18 cellular contexts compared by ENCODE assay signal in genomic region chr11:113286509-113287497, GRCh38. TPM values are rescaled to one million over a fixed set of nuclear protein-coding genes. Genes with fewer than 3 reads are reported as not detected.
DNase-seq lines count a peak whose midpoint lies in the region; TF ChIP-seq lines count a peak whose summit lies in the region.
"Had no signal": no experiment of that assay in that cellular context is flagged by ENCODE, and none has a peak within 500 bp of the region (broad histone marks: within the 10 kb centered on the region; RNA-seq: fewer than 3 reads in every experiment).

No MANE protein-coding gene starts in this region.

- no peak overlapping the region for H2AFZ ChIP-seq in fibroblast of lung (ENCODE audit: low read length)

- H3K36me3 Mint-ChIP-seq in nephron (ENCODE audit: low read depth), result no peaks in the 10 kb centered on the region
- H3K36me3 Mint-ChIP-seq: activated naive CD8-positive, alpha-beta T cell had no signal

- H3K27ac ChIP-seq in BLaER1 (no peak overlapping the region), fibroblast of lung (ENCODE audit: insufficient read depth, low read length) (no peak overlapping the region), brain microvascular endothelial cell (no peak overlapping the region), tibial nerve (no peak overlapping the region)
- H3K27ac ChIP-seq: C4-2B, esophagus muscularis mucosa, pancreas had no signal

- H3K27me3 ChIP-seq in BLaER1 (no peaks in the 10 kb centered on the region), fibroblast of lung (ENCODE audit: control insufficient read depth, insufficient read depth, low read length) (no peaks in the 10 kb centered on the region), brain microvascular endothelial cell (replicated peaks) (no peaks in the 10 kb centered on the region), tibial nerve (no peaks in the 10 kb centered on the region)
- H3K27me3 ChIP-seq: esophagus muscularis mucosa, pancreas had no signal

- TF ChIP-seq EP300 in tibial nerve (IDR thresholded peaks at IDR 0.05), result no peak

- peak overlapping the region; percentile 17 to 57 (median 34) for H3K27ac Mint-ChIP-seq in nephron
- H3K27ac Mint-ChIP-seq: activated naive CD8-positive, alpha-beta T cell had no signal

- no peaks in the 10 kb centered on the region for H3K9me3 ChIP-seq in BLaER1
- H3K9me3 ChIP-seq in fibroblast of lung (ENCODE audit: control insufficient read depth, insufficient read depth, low read depth, low read length), result no peaks in the 10 kb centered on the region
- H3K9me3 ChIP-seq in tibial nerve, result no peaks in the 10 kb centered on the region
- H3K9me3 ChIP-seq: esophagus muscularis mucosa, pancreas had no signal

- H3K4me1 ChIP-seq in BLaER1 (peaks cover 16% of the 10 kb centered on the region), fibroblast of lung (ENCODE audit: control insufficient read depth, extremely low read depth, insufficient read depth, low read length) (no peaks in the 10 kb centered on the region), tibial nerve (peaks cover 0 to 5% (median 0%) of the 10 kb centered on the region in 4 donors)
- H3K4me1 ChIP-seq: pancreas had no signal

- no peak overlapping the region for H3K4me3 Mint-ChIP-seq in nephron
- H3K4me3 Mint-ChIP-seq: activated naive CD8-positive, alpha-beta T cell; activated T-cell treated with anti-CD3 and anti-CD28 coated beads, Interleukin-2, amount 50 U/mL, for 4 hours had no signal

- H3K36me3 ChIP-seq in BLaER1 (no peaks in the 10 kb centered on the region), fibroblast of lung (ENCODE audit: control insufficient read depth, insufficient read depth, low read length) (no peaks in the 10 kb centered on the region), brain microvascular endothelial cell (replicated peaks) (no peaks in the 10 kb centered on the region), tibial nerve (no peaks in the 10 kb centered on the region)
- H3K36me3 ChIP-seq: esophagus muscularis mucosa, pancreas had no signal

- no peaks in the 10 kb centered on the region for H3K79me2 ChIP-seq in fibroblast of lung (ENCODE audit: control insufficient read depth, insufficient read depth, low read length)

- DNase-seq in H4 (ENCODE audit: low spot score) (peak; percentile 37), fibroblast of lung (ENCODE audit: low read depth in 2 of 2) (peak; percentile 26 to 36), brain microvascular endothelial cell (no peak), tibial nerve (ENCODE audit: low spot score in 2 of 2) (no peak), Kasumi-1 (lab: John Stamatoyannopoulos, UW) (no peak)
- DNase-seq: activated CD4-positive, alpha-beta T cell treated with anti-CD3 and anti-CD28 coated beads, Interleukin-2, amount 50 U/mL, for 4 hours; activated T-cell treated with anti-CD3 and anti-CD28 coated beads, Interleukin-2, amount 50 U/mL, for 4 hours; DND-41; KBM-7; NCI-H1105 treated with DMSO at 0.1 percent for 48 hours; NCI-H226; pancreas; RPMI8226 had no signal

- in situ Hi-C loops in brain microvascular endothelial cell (cut with HindIII; ENCODE audit: low pct_ligation_motif_present, low sequenced_read_pairs), result no loop called here

- H3K9me3 Mint-ChIP-seq in nephron, result no peaks in the 10 kb centered on the region
- H3K9me3 Mint-ChIP-seq: activated T-cell treated with anti-CD3 and anti-CD28 coated beads, Interleukin-2, amount 50 U/mL, for 4 hours had no signal

- TF ChIP-seq CTCF in fibroblast of lung (conservative IDR thresholded peaks at IDR 0.05 in 1 of 2, IDR thresholded peaks at IDR 0.05 in 1 of 2; ENCODE audit: low read depth in 1 of 2, low read length in 2 of 2) (no peak), nephron (IDR thresholded peaks at IDR 0.05; ENCODE audit: unreplicated experiment in 3 of 3) (no peak), brain microvascular endothelial cell (IDR thresholded peaks at IDR 0.05; ENCODE audit: low read depth, low read length, missing control alignments) (no peak), tibial nerve (IDR thresholded peaks at IDR 0.05) (no peak)

- H3K4me3 ChIP-seq in BLaER1 (no peak overlapping the region), fibroblast of lung (replicated peaks in 1 of 4; ENCODE audit: control extremely low read depth in 1 of 4, insufficient read depth in 1 of 4, low read depth in 3 of 4, low read length in 4 of 4) (no peak overlapping the region), brain microvascular endothelial cell (ENCODE audit: low read depth, low read length) (no peak overlapping the region), tibial nerve (no peak overlapping the region)
- H3K4me3 ChIP-seq: esophagus muscularis mucosa, pancreas had no signal

- no peak for TF ChIP-seq POLR2A in tibial nerve (IDR thresholded peaks at IDR 0.05)

- H3K4me1 Mint-ChIP-seq in nephron, result peaks cover 25% of the 10 kb centered on the region

- 82 to 84% methylated on average over 11 of the region's 11 CpGs for WGBS in tibial nerve, 2 donors

- no peaks in the 10 kb centered on the region for H3K27me3 Mint-ChIP-seq in nephron (ENCODE audit: low read depth)
- H3K27me3 Mint-ChIP-seq: activated naive CD8-positive, alpha-beta T cell had no signal

- H3K9ac ChIP-seq in BLaER1 (no peak overlapping the region), fibroblast of lung (ENCODE audit: insufficient read depth, low read length) (no peak overlapping the region)

- H3K4me2 ChIP-seq in BLaER1, result peak overlapping the region; percentile 31
- no peak overlapping the region for H3K4me2 ChIP-seq in fibroblast of lung (ENCODE audit: extremely low read depth, insufficient read depth, low read length)

- H4K20me1 ChIP-seq in BLaER1 (no peaks in the 10 kb centered on the region), fibroblast of lung (ENCODE audit: control insufficient read depth, extremely low read depth, insufficient read depth, low read length) (no peaks in the 10 kb centered on the region)

RNA-seq across cellular contexts. Expression of gene TTC12, which starts 27.6 kb away (rescaled TPM):
- total RNA-seq in H4 (2014; rRNA removed; shearing (Covaris generic)), result 10.8 and 17.2 TPM in 2 replicates
- total RNA-seq in fibroblast of lung (11.9 and 23.1 TPM in 2 replicates), tibial nerve (10 to 100 TPM; 10.2 to 29.7 (median 23.9) TPM)
- polyA plus RNA-seq in fibroblast of lung, result 9.9 and 13.4 TPM in 2 replicates
- 5.2 and 11.0 TPM in 2 replicates for polyA plus RNA-seq in fibroblast of lung (2012)
- 12.3 and 19.7 TPM in 2 replicates for polyA minus RNA-seq in fibroblast of lung (ENCODE audit: low replicate concordance)

Comparison
In these comparisons a context has a peak if more than half of its experiments do, and no peak if none do; other contexts are left out.
1. DNase-seq: peak in H4 (single experiment) and fibroblast of lung (2 of 2); none in brain microvascular endothelial cell (single experiment), tibial nerve (0 of 2) and Kasumi-1 (0 of 2).